Comparison of ENCODE assay signal across 11 cellular contexts in genomic region chr2:11698009-11698922, GRCh38. TPM values are rescaled to one million over a fixed set of nuclear protein-coding genes. Genes with fewer than 3 reads are reported as not detected.
A peak's percentile ranks its signal among the peaks of the same experiment; 100 is the strongest.
DNase-seq lines count a peak whose midpoint lies in the region; ATAC-seq, FAIRE-seq and TF ChIP-seq lines count a peak whose summit lies in the region.
"Had no signal": no experiment of that assay in that cellular context is flagged by ENCODE, and none has a peak within 500 bp of the region (broad histone marks: within the 10 kb centered on the region; RNA-seq: fewer than 3 reads in every experiment).

No MANE protein-coding gene starts in this region.

- peak; percentile 53 for DNase-seq in HK-2 (ENCODE audit: unreplicated experiment)
- no peak for DNase-seq in K562 (ENCODE audit: extremely low read depth in 1 of 4, low spot score in 3 of 4)
- DNase-seq in left colon: peak; percentile 16 to 70
- DNase-seq in superior temporal gyrus (ENCODE audit: extremely low spot score): peak; percentile 62
- no peak for DNase-seq in COR-L47 (lab: John Stamatoyannopoulos, UW)
- no peak for DNase-seq in HTR-8/SVneo (ENCODE audit: insufficient read length, low spot score)
- DNase-seq: activated CD4-positive, alpha-beta T cell treated with anti-CD3 and anti-CD28 coated beads, Interleukin-2, amount 10 ng/mL, durations not matched to agents 7 days and 5 days; GDM1 had no signal

- TF ChIP-seq CTCF in K562 (IDR thresholded peaks at IDR 0.05 in 2 of 3, conservative IDR thresholded peaks at IDR 0.05 in 1 of 3; ENCODE audit: insufficient read depth in 2 of 3, low read depth in 1 of 3, low read length in 3 of 3): no peak

- no peak for TF ChIP-seq RAD21 in K562 (CRISPR knock-in tag; conservative IDR thresholded peaks at IDR 0.05 in 1 of 2, IDR thresholded peaks at IDR 0.05 in 1 of 2)

- H3K36me3 ChIP-seq in K562 (ENCODE audit: control insufficient read depth, insufficient read depth, low read length): no peaks in the 10 kb centered on the region

- BruUV-seq in K562 (replicated peaks; lab: Mats Ljungman, UMichigan): no TSS peak

- ATAC-seq in K562: peak; percentile 20; the same call in 2 of the 3 replicates
- no peak for ATAC-seq in left colon
- no peak for ATAC-seq in HG03432 (IDR thresholded peaks at IDR 0.05; ENCODE audit: unreplicated experiment)
- ATAC-seq in GM21447 (IDR thresholded peaks at IDR 0.05; ENCODE audit: unreplicated experiment): no peak

- 46% methylated on average over 24 of the region's 24 CpGs for WGBS in K562 (ENCODE audit: insufficient coverage, low coverage, missing lambda C conversion rate)

- peaks cover 0 to 14% of the 10 kb centered on the region in 2 experiments; a peak in 2 of 5 replicates for H3K4me1 ChIP-seq in K562 (replicated peaks in 1 of 2; ENCODE audit: control insufficient read depth in 2 of 2, insufficient read depth in 2 of 2, low read length in 2 of 2)

- intact Hi-C loops in K562 (cut with micrococcal nuclease): no loop called here
- intact Hi-C loops in left colon (cut with DNase I, micrococcal nuclease): no loop called here

- no peak for TF ChIP-seq EP300 in K562 (IDR thresholded peaks at IDR 0.05; ENCODE audit: low read length)

- CTCF ChIA-PET in K562 (lab: Yijun Ruan, JAX; ENCODE audit: low intra/inter-chr PET ratio): no interaction called here

- peak overlapping the region in 1 of 2 experiments; percentile 28; a peak in 1 of 4 replicates for H3K9ac ChIP-seq in K562 (ENCODE audit: insufficient read depth in 1 of 2, low read depth in 2 of 2, low read length in 2 of 2)

- H3K27me3 ChIP-seq in K562 (ENCODE audit: control insufficient read depth in 2 of 2, insufficient read depth in 2 of 2, low read length in 2 of 2): 0 out of 5 replicates have a peak, but pooled peaks cover 0 to 6% of the 10 kb centered on the region in 2 experiments

- FAIRE-seq in K562 (lab: Jason Lieb, UNC) (peak; percentile 65), HTR-8/SVneo (lab: Jason Lieb, UNC) (no peak)

- H4K20me1 ChIP-seq in K562 (replicated peaks; ENCODE audit: control insufficient read depth, insufficient read depth, low read length): no peaks in the 10 kb centered on the region

- no peak overlapping the region for H3K27ac ChIP-seq in K562 (ENCODE audit: extremely low read depth, low read depth, low read length)
- H3K27ac ChIP-seq: HL-60 had no signal

- H3K79me2 ChIP-seq in K562 (ENCODE audit: control insufficient read depth, insufficient read depth, low read length): no peaks in the 10 kb centered on the region

- no peak for TF ChIP-seq POLR2A in K562 (conservative IDR thresholded peaks at IDR 0.05)

- no peaks in the 10 kb centered on the region for H3K9me3 ChIP-seq in K562 (replicated peaks; ENCODE audit: control insufficient read depth, insufficient read depth, low read depth, low read length)

- H3K4me2 ChIP-seq in K562 (ENCODE audit: insufficient read depth, low read length): no peak overlapping the region

- H3K9me1 ChIP-seq in K562 (ENCODE audit: control insufficient read depth, insufficient read depth, low read length): no peaks in the 10 kb centered on the region

- no peak overlapping the region for H3K4me3 ChIP-seq in K562

- peak overlapping the region; percentile 69 for H2AFZ ChIP-seq in K562 (ENCODE audit: low read depth, low read length)

- POLR2A ChIA-PET in K562 (lab: Yijun Ruan, JAX): interaction anchor here (1.0 to 1.5 kb wide), 3 partner anchors 13 to 46 kb away, joined by 3 to 11 read pairs (median 5); no protein-coding TSS in a partner anchor

- in situ Hi-C loops in K562 (cut with MboI): no loop called here

TF ChIP-seq in K562, 482 proteins besides CTCF, POLR2A, EP300 and RAD21 (continues in another document):
- TF ChIP-seq ZC3H8 (IDR thresholded peaks at IDR 0.05) (no peak), PATZ1 (CRISPR knock-in tag; IDR thresholded peaks at IDR 0.05; ENCODE audit: borderline replicate concordance) (no peak), KDM5B (IDR thresholded peaks at IDR 0.05; ENCODE audit: insufficient replicate concordance, low read depth, low read length) (no peak), L3MBTL2 (IDR thresholded peaks at IDR 0.05) (peak; percentile 36; the same call in 1 of the 2 replicates), DDX20 (tag; IDR thresholded peaks at IDR 0.05; ENCODE audit: low read depth) (no peak), MXI1 (IDR thresholded peaks at IDR 0.05; ENCODE audit: low read depth, low read length) (no peak), DMBX1 (CRISPR knock-in tag; IDR thresholded peaks at IDR 0.05; ENCODE audit: borderline replicate concordance) (no peak), ZNF282 (CRISPR knock-in tag; IDR thresholded peaks at IDR 0.05) (no peak), FOXP4 (CRISPR knock-in tag; IDR thresholded peaks at IDR 0.05; ENCODE audit: borderline replicate concordance) (no peak), SRSF3 (IDR thresholded peaks at IDR 0.05; ENCODE audit: insufficient read depth, low read length) (no peak)

RNA-seq across cellular contexts. Expression of gene NTSR2, which starts 28.3 kb away (rescaled TPM):
- not detected in 2 replicates for total RNA-seq in K562 (2011; cell fraction: chromatin; rRNA removed; ENCODE audit: low replicate concordance)
- total RNA-seq in K562 (2011; cell fraction: nucleolus; rRNA removed): not detected in 2 replicates
- not detected in 2 replicates for total RNA-seq in K562 (2011; cell fraction: nucleoplasm; rRNA removed)
- total RNA-seq in K562 (2014; rRNA removed): not detected in 2 replicates
- not detected in 2 replicates for total RNA-seq in K562 (2014; rRNA removed; fragmentation: Illumina TruSeq; extraction: Trizol)
- total RNA-seq in K562 (2015; rRNA removed; fragmentation: Illumina TruSeq; extraction: Trizol): not detected in 2 replicates
- not detected in 2 replicates for total RNA-seq in K562 (2021)
- not detected in 2 replicates for polyA plus RNA-seq in K562 (2011; rRNA removed)
- polyA plus RNA-seq in K562 (2011; cell fraction: cytosol; rRNA removed): not detected in 2 replicates
- polyA plus RNA-seq in K562 (2011; cell fraction: nucleus; rRNA removed): not detected in 2 replicates
- polyA plus RNA-seq in K562 (2012): not detected in 2 replicates
- polyA plus RNA-seq in K562 (2014; fragmentation: Illumina TruSeq; extraction: Trizol): not detected in 2 replicates
- not detected for polyA plus RNA-seq in K562 (2014; fragmentation: Nextera tagmentation; extraction: Ambion mirVana)
- not detected in 2 replicates for polyA plus RNA-seq in K562 (2014; rRNA removed)
- not detected in 2 replicates for polyA minus RNA-seq in K562 (2011; rRNA and poly(A)+ RNA removed)
- polyA minus RNA-seq in K562 (2011; cell fraction: cytosol; rRNA and poly(A)+ RNA removed): not detected in 2 replicates
- polyA minus RNA-seq in K562 (2011; cell fraction: nucleus; rRNA and poly(A)+ RNA removed): not detected in 2 replicates
- total RNA-seq in left colon: not detected
- total RNA-seq: activated CD4-positive, alpha-beta T cell treated with anti-CD3 and anti-CD28 coated beads, Interleukin-2, amount 10 ng/mL, durations not matched to agents 7 days and 5 days had no signal

RNA-seq across cellular contexts. Expression of gene LPIN1, which starts 48.2 kb away (rescaled TPM):
- total RNA-seq in K562 (2011; cell fraction: chromatin; rRNA removed; ENCODE audit: low replicate concordance): 261 and 278 TPM in 2 replicates
- 132 and 152 TPM in 2 replicates for total RNA-seq in K562 (2011; cell fraction: nucleolus; rRNA removed)
- total RNA-seq in K562 (2011; cell fraction: nucleoplasm; rRNA removed): 219 and 247 TPM in 2 replicates
- total RNA-seq in K562 (2014; rRNA removed) (25.1 and 33.4 TPM in 2 replicates), K562 (2014; rRNA removed; fragmentation: Illumina TruSeq; extraction: Trizol) (27.8 and 32.6 TPM in 2 replicates), K562 (2015; rRNA removed; fragmentation: Illumina TruSeq; extraction: Trizol) (25.3 and 27.8 TPM in 2 replicates), K562 (2021) (37.6 and 39.9 TPM in 2 replicates), left colon (10 to 100 TPM; 24.4 to 34.9 TPM)
- polyA plus RNA-seq in K562 (2011; rRNA removed) (84.0 and 96.3 TPM in 2 replicates), K562 (2014; fragmentation: Illumina TruSeq; extraction: Trizol) (30.1 and 32.5 TPM in 2 replicates), K562 (2014; fragmentation: Nextera tagmentation; extraction: Ambion mirVana) (10 to 100 TPM in 1 of 2 experiments, 1 to 10 TPM in 1; 9.2 to 12.7 TPM), K562 (2014; rRNA removed) (36.0 and 36.4 TPM in 2 replicates)
- 38.4 and 54.3 TPM in 2 replicates for polyA plus RNA-seq in K562 (2011; cell fraction: cytosol; rRNA removed)
- 117 and 127 TPM in 2 replicates for polyA plus RNA-seq in K562 (2011; cell fraction: nucleus; rRNA removed)
- 22.4 and 25.9 TPM in 2 replicates for polyA plus RNA-seq in K562 (2012)
- 66.6 and 83.7 TPM in 2 replicates for polyA minus RNA-seq in K562 (2011; rRNA and poly(A)+ RNA removed)
- polyA minus RNA-seq in K562 (2011; cell fraction: cytosol; rRNA and poly(A)+ RNA removed): 35.4 and 38.8 TPM in 2 replicates
- polyA minus RNA-seq in K562 (2011; cell fraction: nucleus; rRNA and poly(A)+ RNA removed): 79.0 and 128 TPM in 2 replicates

Comparison
In these comparisons a context has a peak if more than half of its experiments do, and no peak if none do; other contexts are left out.
1. DNase-seq: peak in HK-2 (single experiment), left colon (2 of 2) and superior temporal gyrus (single experiment); none in K562 (0 of 4), COR-L47 (single experiment) and HTR-8/SVneo (single experiment).